Comparison of ENCODE assay signal across 1 cellular context in the genomic region with DNA sequence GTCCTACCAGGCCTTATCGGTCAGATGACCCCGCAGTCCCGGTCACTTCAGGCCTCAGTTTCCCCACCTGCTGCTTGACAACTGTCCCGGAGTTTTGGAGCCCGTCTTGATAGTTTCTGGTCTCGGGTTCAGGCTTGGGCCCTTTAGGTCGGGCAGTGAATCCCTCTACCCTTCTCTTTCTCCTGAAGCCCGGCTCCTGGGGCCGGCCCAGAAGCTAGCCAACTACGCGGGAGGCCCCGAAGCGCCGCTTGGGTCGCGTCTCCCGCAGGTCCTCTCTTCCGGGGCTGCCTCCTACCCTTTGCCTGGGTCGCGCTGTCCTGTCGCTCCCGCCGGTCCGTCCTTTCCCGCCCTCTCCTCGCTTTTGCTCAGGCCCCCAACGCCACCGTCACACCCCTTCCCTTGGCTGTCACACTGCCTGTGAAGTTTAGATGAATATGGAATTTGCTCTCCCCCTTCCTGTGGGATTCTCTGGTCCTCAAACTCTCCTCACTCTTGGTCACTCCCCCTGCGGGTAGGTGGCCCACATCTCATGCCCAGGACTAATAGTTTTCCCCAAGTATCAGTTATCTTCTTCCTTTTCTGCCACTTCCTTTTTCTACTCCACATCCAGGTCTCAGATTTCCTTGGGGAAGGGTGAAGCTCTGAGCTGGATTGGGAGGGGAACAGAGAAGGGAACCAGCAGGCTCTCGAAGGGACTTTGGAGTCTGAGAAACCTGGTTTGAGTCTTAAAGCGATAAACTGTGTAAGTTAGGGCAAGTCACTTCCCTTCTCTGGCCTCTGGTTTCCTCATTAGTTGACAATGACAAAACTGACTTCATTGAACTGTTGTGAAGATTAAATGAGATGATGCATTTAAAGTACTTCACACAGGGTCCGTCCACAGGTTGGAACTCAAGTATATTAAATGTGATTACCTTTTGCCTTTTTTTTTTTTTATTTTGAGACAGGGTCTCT.
A peak's percentile ranks its signal among the peaks of the same experiment; 100 is the strongest.
TF ChIP-seq lines count a peak whose summit lies in the region.

No MANE protein-coding gene starts in this region.

TF ChIP-seq in GM12878, 131 proteins besides CTCF, POLR2A, EP300 and RAD21 (continued from another document and continues in another):
- TF ChIP-seq, protein P1, sequence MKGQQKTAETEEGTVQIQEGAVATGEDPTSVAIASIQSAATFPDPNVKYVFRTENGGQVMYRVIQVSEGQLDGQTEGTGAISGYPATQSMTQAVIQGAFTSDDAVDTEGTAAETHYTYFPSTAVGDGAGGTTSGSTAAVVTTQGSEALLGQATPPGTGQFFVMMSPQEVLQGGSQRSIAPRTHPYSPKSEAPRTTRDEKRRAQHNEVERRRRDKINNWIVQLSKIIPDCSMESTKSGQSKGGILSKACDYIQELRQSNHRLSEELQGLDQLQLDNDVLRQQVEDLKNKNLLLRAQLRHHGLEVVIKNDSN (IDR thresholded peaks at IDR 0.05; ENCODE audit: borderline replicate concordance, extremely low read length, insufficient read depth, low read depth, low read length): no peak
- TF ChIP-seq JUND (IDR thresholded peaks at IDR 0.05; ENCODE audit: low read depth, low read length) (no peak), EGR1 (IDR thresholded peaks at IDR 0.05; ENCODE audit: borderline replicate concordance in 1 of 2, low read depth in 2 of 2, low read length in 2 of 2) (no peak), CHD4 (IDR thresholded peaks at IDR 0.05) (no peak), ZNF207 (IDR thresholded peaks at IDR 0.05; ENCODE audit: borderline replicate concordance) (no peak), WRNIP1 (IDR thresholded peaks at IDR 0.05; ENCODE audit: borderline replicate concordance, low read depth, low read length) (no peak), HDAC6 (IDR thresholded peaks at IDR 0.05; ENCODE audit: unreplicated experiment) (no peak), PAX8 (IDR thresholded peaks at IDR 0.05) (no peak), KLF5 (IDR thresholded peaks at IDR 0.05; ENCODE audit: partially characterized antibody) (no peak), CHD1 (IDR thresholded peaks at IDR 0.05; ENCODE audit: low read depth, low read length) (0 out of 2 replicates have a peak, but pooled peaks have one; percentile 52), MYC (IDR thresholded peaks at IDR 0.05; ENCODE audit: insufficient read depth, insufficient read length, insufficient replicate concordance, low read length, severe bottlenecking) (no peak), MTA2 (IDR thresholded peaks at IDR 0.05; ENCODE audit: low read depth) (no peak), RUNX3 (IDR thresholded peaks at IDR 0.05; ENCODE audit: low read length) (no peak), CHD2 (IDR thresholded peaks at IDR 0.05; ENCODE audit: borderline replicate concordance, low read depth, low read length) (no peak), RB1 (IDR thresholded peaks at IDR 0.05; ENCODE audit: borderline replicate concordance) (0 out of 2 replicates have a peak, but pooled peaks have one; percentile 46), MYB (IDR thresholded peaks at IDR 0.05; ENCODE audit: borderline replicate concordance, low read depth, low read length) (no peak), PML (IDR thresholded peaks at IDR 0.05; ENCODE audit: low read length) (no peak), CREB1 (IDR thresholded peaks at IDR 0.05; ENCODE audit: low read depth) (no peak), SUZ12 (IDR thresholded peaks at IDR 0.05; ENCODE audit: unreplicated experiment) (no peak), MXI1 (IDR thresholded peaks at IDR 0.05; ENCODE audit: low read depth, low read length) (no peak), ZBED1 (IDR thresholded peaks at IDR 0.05; ENCODE audit: borderline replicate concordance) (no peak), POLR2AphosphoS5 (IDR thresholded peaks at IDR 0.05; ENCODE audit: low read length) (no peak; the same call in 1 of the 2 replicates), IKZF1 (conservative IDR thresholded peaks at IDR 0.05) (peak; percentile 56; the same call in 1 of the 2 replicates), HDAC2 (IDR thresholded peaks at IDR 0.05) (no peak)
- TF ChIP-seq, protein P2, sequence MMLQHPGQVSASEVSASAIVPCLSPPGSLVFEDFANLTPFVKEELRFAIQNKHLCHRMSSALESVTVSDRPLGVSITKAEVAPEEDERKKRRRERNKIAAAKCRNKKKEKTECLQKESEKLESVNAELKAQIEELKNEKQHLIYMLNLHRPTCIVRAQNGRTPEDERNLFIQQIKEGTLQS (IDR thresholded peaks at IDR 0.05; ENCODE audit: borderline replicate concordance, extremely low read depth, low read depth, low read length): no peak
- TF ChIP-seq, protein P3, sequence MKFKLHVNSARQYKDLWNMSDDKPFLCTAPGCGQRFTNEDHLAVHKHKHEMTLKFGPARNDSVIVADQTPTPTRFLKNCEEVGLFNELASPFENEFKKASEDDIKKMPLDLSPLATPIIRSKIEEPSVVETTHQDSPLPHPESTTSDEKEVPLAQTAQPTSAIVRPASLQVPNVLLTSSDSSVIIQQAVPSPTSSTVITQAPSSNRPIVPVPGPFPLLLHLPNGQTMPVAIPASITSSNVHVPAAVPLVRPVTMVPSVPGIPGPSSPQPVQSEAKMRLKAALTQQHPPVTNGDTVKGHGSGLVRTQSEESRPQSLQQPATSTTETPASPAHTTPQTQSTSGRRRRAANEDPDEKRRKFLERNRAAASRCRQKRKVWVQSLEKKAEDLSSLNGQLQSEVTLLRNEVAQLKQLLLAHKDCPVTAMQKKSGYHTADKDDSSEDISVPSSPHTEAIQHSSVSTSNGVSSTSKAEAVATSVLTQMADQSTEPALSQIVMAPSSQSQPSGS (IDR thresholded peaks at IDR 0.05; ENCODE audit: low read length): no peak
- TF ChIP-seq, protein P4, sequence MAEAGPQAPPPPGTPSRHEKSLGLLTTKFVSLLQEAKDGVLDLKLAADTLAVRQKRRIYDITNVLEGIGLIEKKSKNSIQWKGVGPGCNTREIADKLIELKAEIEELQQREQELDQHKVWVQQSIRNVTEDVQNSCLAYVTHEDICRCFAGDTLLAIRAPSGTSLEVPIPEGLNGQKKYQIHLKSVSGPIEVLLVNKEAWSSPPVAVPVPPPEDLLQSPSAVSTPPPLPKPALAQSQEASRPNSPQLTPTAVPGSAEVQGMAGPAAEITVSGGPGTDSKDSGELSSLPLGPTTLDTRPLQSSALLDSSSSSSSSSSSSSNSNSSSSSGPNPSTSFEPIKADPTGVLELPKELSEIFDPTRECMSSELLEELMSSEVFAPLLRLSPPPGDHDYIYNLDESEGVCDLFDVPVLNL (IDR thresholded peaks at IDR 0.05; ENCODE audit: low read depth, low read length): no peak
- TF ChIP-seq, protein P5, sequence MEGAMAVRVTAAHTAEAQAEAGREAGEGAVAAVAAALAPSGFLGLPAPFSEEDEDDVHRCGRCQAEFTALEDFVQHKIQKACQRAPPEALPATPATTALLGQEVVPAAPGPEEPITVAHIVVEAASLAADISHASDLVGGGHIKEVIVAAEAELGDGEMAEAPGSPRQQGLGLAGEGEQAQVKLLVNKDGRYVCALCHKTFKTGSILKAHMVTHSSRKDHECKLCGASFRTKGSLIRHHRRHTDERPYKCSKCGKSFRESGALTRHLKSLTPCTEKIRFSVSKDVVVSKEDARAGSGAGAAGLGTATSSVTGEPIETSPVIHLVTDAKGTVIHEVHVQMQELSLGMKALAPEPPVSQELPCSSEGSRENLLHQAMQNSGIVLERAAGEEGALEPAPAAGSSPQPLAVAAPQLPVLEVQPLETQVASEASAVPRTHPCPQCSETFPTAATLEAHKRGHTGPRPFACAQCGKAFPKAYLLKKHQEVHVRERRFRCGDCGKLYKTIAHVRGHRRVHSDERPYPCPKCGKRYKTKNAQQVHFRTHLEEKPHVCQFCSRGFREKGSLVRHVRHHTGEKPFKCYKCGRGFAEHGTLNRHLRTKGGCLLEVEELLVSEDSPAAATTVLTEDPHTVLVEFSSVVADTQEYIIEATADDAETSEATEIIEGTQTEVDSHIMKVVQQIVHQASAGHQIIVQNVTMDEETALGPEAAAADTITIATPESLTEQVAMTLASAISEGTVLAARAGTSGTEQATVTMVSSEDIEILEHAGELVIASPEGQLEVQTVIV (IDR thresholded peaks at IDR 0.05; ENCODE audit: borderline replicate concordance, partially characterized antibody): no peak
- TF ChIP-seq, protein P6, sequence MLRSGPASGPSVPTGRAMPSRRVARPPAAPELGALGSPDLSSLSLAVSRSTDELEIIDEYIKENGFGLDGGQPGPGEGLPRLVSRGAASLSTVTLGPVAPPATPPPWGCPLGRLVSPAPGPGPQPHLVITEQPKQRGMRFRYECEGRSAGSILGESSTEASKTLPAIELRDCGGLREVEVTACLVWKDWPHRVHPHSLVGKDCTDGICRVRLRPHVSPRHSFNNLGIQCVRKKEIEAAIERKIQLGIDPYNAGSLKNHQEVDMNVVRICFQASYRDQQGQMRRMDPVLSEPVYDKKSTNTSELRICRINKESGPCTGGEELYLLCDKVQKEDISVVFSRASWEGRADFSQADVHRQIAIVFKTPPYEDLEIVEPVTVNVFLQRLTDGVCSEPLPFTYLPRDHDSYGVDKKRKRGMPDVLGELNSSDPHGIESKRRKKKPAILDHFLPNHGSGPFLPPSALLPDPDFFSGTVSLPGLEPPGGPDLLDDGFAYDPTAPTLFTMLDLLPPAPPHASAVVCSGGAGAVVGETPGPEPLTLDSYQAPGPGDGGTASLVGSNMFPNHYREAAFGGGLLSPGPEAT (IDR thresholded peaks at IDR 0.05; ENCODE audit: low read depth): peak; percentile 47; the same call in 1 of the 2 replicates
- TF ChIP-seq, protein P7, sequence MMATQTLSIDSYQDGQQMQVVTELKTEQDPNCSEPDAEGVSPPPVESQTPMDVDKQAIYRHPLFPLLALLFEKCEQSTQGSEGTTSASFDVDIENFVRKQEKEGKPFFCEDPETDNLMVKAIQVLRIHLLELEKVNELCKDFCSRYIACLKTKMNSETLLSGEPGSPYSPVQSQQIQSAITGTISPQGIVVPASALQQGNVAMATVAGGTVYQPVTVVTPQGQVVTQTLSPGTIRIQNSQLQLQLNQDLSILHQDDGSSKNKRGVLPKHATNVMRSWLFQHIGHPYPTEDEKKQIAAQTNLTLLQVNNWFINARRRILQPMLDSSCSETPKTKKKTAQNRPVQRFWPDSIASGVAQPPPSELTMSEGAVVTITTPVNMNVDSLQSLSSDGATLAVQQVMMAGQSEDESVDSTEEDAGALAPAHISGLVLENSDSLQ (IDR thresholded peaks at IDR 0.05): 0 out of 2 replicates have a peak, but pooled peaks have one; percentile 9
- TF ChIP-seq, protein P8, sequence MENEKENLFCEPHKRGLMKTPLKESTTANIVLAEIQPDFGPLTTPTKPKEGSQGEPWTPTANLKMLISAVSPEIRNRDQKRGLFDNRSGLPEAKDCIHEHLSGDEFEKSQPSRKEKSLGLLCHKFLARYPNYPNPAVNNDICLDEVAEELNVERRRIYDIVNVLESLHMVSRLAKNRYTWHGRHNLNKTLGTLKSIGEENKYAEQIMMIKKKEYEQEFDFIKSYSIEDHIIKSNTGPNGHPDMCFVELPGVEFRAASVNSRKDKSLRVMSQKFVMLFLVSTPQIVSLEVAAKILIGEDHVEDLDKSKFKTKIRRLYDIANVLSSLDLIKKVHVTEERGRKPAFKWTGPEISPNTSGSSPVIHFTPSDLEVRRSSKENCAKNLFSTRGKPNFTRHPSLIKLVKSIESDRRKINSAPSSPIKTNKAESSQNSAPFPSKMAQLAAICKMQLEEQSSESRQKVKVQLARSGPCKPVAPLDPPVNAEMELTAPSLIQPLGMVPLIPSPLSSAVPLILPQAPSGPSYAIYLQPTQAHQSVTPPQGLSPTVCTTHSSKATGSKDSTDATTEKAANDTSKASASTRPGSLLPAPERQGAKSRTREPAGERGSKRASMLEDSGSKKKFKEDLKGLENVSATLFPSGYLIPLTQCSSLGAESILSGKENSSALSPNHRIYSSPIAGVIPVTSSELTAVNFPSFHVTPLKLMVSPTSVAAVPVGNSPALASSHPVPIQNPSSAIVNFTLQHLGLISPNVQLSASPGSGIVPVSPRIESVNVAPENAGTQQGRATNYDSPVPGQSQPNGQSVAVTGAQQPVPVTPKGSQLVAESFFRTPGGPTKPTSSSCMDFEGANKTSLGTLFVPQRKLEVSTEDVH (IDR thresholded peaks at IDR 0.05; ENCODE audit: low read depth, partially characterized antibody): peak; percentile 30
- TF ChIP-seq, protein P9, sequence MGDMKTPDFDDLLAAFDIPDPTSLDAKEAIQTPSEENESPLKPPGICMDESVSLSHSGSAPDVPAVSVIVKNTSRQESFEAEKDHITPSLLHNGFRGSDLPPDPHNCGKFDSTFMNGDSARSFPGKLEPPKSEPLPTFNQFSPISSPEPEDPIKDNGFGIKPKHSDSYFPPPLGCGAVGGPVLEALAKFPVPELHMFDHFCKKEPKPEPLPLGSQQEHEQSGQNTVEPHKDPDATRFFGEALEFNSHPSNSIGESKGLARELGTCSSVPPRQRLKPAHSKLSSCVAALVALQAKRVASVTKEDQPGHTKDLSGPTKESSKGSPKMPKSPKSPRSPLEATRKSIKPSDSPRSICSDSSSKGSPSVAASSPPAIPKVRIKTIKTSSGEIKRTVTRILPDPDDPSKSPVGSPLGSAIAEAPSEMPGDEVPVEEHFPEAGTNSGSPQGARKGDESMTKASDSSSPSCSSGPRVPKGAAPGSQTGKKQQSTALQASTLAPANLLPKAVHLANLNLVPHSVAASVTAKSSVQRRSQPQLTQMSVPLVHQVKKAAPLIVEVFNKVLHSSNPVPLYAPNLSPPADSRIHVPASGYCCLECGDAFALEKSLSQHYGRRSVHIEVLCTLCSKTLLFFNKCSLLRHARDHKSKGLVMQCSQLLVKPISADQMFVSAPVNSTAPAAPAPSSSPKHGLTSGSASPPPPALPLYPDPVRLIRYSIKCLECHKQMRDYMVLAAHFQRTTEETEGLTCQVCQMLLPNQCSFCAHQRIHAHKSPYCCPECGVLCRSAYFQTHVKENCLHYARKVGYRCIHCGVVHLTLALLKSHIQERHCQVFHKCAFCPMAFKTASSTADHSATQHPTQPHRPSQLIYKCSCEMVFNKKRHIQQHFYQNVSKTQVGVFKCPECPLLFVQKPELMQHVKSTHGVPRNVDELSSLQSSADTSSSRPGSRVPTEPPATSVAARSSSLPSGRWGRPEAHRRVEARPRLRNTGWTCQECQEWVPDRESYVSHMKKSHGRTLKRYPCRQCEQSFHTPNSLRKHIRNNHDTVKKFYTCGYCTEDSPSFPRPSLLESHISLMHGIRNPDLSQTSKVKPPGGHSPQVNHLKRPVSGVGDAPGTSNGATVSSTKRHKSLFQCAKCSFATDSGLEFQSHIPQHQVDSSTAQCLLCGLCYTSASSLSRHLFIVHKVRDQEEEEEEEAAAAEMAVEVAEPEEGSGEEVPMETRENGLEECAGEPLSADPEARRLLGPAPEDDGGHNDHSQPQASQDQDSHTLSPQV (IDR thresholded peaks at IDR 0.05): no peak
- TF ChIP-seq, protein P10, sequence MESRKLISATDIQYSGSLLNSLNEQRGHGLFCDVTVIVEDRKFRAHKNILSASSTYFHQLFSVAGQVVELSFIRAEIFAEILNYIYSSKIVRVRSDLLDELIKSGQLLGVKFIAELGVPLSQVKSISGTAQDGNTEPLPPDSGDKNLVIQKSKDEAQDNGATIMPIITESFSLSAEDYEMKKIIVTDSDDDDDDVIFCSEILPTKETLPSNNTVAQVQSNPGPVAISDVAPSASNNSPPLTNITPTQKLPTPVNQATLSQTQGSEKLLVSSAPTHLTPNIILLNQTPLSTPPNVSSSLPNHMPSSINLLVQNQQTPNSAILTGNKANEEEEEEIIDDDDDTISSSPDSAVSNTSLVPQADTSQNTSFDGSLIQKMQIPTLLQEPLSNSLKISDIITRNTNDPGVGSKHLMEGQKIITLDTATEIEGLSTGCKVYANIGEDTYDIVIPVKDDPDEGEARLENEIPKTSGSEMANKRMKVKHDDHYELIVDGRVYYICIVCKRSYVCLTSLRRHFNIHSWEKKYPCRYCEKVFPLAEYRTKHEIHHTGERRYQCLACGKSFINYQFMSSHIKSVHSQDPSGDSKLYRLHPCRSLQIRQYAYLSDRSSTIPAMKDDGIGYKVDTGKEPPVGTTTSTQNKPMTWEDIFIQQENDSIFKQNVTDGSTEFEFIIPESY (IDR thresholded peaks at IDR 0.05): no peak
